ENCODE assay signal across 8 cellular contexts in the genomic region with DNA sequence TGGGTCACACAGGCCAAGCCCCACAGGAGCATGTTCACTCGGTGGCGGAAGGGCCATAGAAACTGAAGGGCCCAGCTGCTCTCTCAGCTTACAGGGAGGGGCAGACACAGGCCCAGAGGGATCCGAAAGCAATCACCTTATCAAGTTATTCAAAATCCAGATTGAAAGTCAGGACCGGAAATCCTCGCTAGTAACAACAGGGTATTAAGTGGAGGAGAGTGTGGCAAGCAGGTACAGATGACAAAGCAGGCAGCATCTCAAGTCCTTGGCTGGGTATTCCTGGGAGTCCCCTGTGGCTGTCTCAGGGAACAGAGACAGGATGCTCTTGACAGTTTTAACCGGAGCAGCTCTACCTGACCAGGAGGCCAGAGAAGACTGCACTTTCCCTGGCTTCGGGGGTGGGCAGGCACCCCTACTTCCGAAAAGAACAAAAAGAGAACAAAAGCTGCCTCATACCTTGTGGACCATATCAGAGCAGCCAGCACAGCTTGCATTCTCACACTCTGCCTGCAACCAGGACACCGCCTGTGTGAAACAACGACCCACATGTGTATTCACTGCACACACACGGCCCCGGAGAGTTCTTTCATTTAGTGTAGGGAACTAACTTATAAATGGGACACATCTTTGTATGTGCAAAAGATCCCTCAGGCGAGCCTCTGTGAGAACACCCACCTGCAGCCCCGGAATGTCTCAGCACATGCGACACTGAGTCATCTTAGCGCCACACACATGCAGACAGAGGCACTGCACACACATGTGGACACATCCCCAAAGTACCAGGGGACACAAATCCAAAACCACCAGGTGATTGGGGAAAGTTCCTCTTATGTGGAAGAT.
A peak's percentile ranks its signal among the peaks of the same experiment; 100 is the strongest.
DNase-seq lines count a peak whose midpoint lies in the region; ATAC-seq and TF ChIP-seq lines count a peak whose summit lies in the region.
"Had no signal": no experiment of that assay in that cellular context is flagged by ENCODE, and none has a peak within 500 bp of the region (broad histone marks: within the 10 kb centered on the region; RNA-seq: fewer than 3 reads in every experiment).

No MANE protein-coding gene starts in this region.

- no CpG with 5 or more reads among the region's 16 CpGs for WGBS in H9 (ENCODE audit: extremely low coverage, insufficient read length, low lambda C conversion rate)
- whole genome bisulfite sequencing in esophagus squamous epithelium, 2 donors, result 32 to 34% methylated on average over 13 to 14 of the region's 16 CpGs

- H3K4me2 ChIP-seq in H9 (ENCODE audit: insufficient read depth, insufficient read length, low read length), result no peak overlapping the region

- TF ChIP-seq CTCF in H9 (conservative IDR thresholded peaks at IDR 0.05) (no peak), esophagus squamous epithelium (IDR thresholded peaks at IDR 0.05) (peak in 2 of 6 experiments; percentile 4 to 14)

- H2BK5ac ChIP-seq in H9 (ENCODE audit: insufficient read length, low read length), result no peak overlapping the region

- H3K36me3 ChIP-seq in esophagus squamous epithelium, result no peaks in the 10 kb centered on the region

- no peak overlapping the region for H2BK12ac ChIP-seq in H9 (ENCODE audit: insufficient read length, low read depth, low read length)

- no peak overlapping the region for H3K18ac ChIP-seq in H9 (ENCODE audit: insufficient read length, low read depth, low read length)

- DNase-seq in H9 (no peak), NCI-H69 (lab: John Stamatoyannopoulos, UW) (peak; percentile 60), esophagus squamous epithelium (lab: John Stamatoyannopoulos, UW) (no peak), kidney tubule cell (ENCODE audit: low spot score) (no peak)
- no peak for DNase-seq in stimulated activated effector memory CD8-positive, alpha-beta T cell treated with anti-CD3 and anti-CD28 coated beads, Interleukin-12 subunit alpha, Interleukin-12 subunit beta, amount 100 ng/mL, for 72 hours (ENCODE audit: low spot score in 2 of 2)
- DNase-seq in effector CD4-positive, alpha-beta T cell, result no peak

- H3K79me2 ChIP-seq in H9 (ENCODE audit: insufficient read depth, low read length), result peaks cover 5% of the 10 kb centered on the region; the same call in 1 of the 2 replicates

- no peak overlapping the region for H3T11ph ChIP-seq in H9 (ENCODE audit: low read length)

- H3K36me3 Mint-ChIP-seq in H9 (ENCODE audit: insufficient read depth in 1 of 3, low read depth in 3 of 3), result no peaks in the 10 kb centered on the region
- peaks cover 5% of the 10 kb centered on the region for H3K36me3 Mint-ChIP-seq in stimulated activated effector memory CD8-positive, alpha-beta T cell treated with anti-CD3 and anti-CD28 coated beads, Interleukin-12 subunit alpha, Interleukin-12 subunit beta, amount 100 ng/mL, for 72 hours

- H2AK5ac ChIP-seq in H9 (ENCODE audit: insufficient read length, low read length), result no peak overlapping the region

- no peak overlapping the region for H3K4ac ChIP-seq in H9 (ENCODE audit: low read depth, low read length)

- H3K14ac ChIP-seq in H9 (ENCODE audit: insufficient read depth, low read length), result peak overlapping the region; percentile 11

- no peak overlapping the region for H4K5ac ChIP-seq in H9 (ENCODE audit: insufficient read length, low read depth, low read length)

- H3K9ac ChIP-seq in H9 (ENCODE audit: extremely low read depth, insufficient read length, low read length), result no peak overlapping the region

- no peaks in the 10 kb centered on the region for H3K9me3 ChIP-seq in H9 (ENCODE audit: control insufficient read depth, low read depth, low read length)
- no peaks in the 10 kb centered on the region for H3K9me3 ChIP-seq in esophagus squamous epithelium

- no peak overlapping the region for H2BK120ac ChIP-seq in H9 (ENCODE audit: low read depth, low read length, poor library complexity, severe bottlenecking)

- peak overlapping the region; percentile 40 to 92 (median 74); a peak in 4 of 7 replicates for H3K27ac Mint-ChIP-seq in H9
- peak overlapping the region; percentile 45 for H3K27ac Mint-ChIP-seq in stimulated activated effector memory CD8-positive, alpha-beta T cell treated with anti-CD3 and anti-CD28 coated beads, Interleukin-12 subunit alpha, Interleukin-12 subunit beta, amount 100 ng/mL, for 72 hours
- H3K27ac Mint-ChIP-seq: T-helper 1 cell treated with Interleukin-12 subunit alpha and Interleukin-12 subunit beta and Interleukin-4 antibody, amounts not matched to agents 30 μg/mL and 1 μg/mL, for 36 hours had no signal

- no peaks in the 10 kb centered on the region for H4K20me1 ChIP-seq in H9 (ENCODE audit: control insufficient read depth, insufficient read depth, insufficient read length)

- ATAC-seq in stimulated activated effector memory CD8-positive, alpha-beta T cell treated with anti-CD3 and anti-CD28 coated beads, Interleukin-12 subunit alpha, Interleukin-12 subunit beta, amount 100 ng/mL, for 72 hours, result no peak
- ATAC-seq in GM21528 (IDR thresholded peaks at IDR 0.05; ENCODE audit: low FRiP score, unreplicated experiment), result no peak

- H3K4me1 ChIP-seq in H9 (ENCODE audit: insufficient read depth, low read length) (peaks cover 11% of the 10 kb centered on the region; the same call in 1 of the 2 replicates), esophagus squamous epithelium (peaks cover 22 to 77% (median 30%) of the 10 kb centered on the region in 3 donors)

- H3K4me1 Mint-ChIP-seq in H9, result peaks cover 63 to 79% of the 10 kb centered on the region in 2 experiments
- H3K4me1 Mint-ChIP-seq in stimulated activated effector memory CD8-positive, alpha-beta T cell treated with anti-CD3 and anti-CD28 coated beads, Interleukin-12 subunit alpha, Interleukin-12 subunit beta, amount 100 ng/mL, for 72 hours, result peaks cover 46% of the 10 kb centered on the region

- H3K56ac ChIP-seq in H9 (ENCODE audit: insufficient read length, low read depth, low read length), result no peak overlapping the region

- H3K4me3 Mint-ChIP-seq in H9, result no peak overlapping the region
- H3K4me3 Mint-ChIP-seq in stimulated activated effector memory CD8-positive, alpha-beta T cell treated with anti-CD3 and anti-CD28 coated beads, Interleukin-12 subunit alpha, Interleukin-12 subunit beta, amount 100 ng/mL, for 72 hours, result no peak overlapping the region
- H3K4me3 Mint-ChIP-seq: T-helper 1 cell treated with Interleukin-12 subunit alpha and Interleukin-12 subunit beta and Interleukin-4 antibody, amounts not matched to agents 30 μg/mL and 1 μg/mL, for 36 hours had no signal

- no peak overlapping the region for H2AFZ ChIP-seq in H9 (ENCODE audit: low read length)

- no peaks in the 10 kb centered on the region for H3K23me2 ChIP-seq in H9 (ENCODE audit: insufficient read length, low read depth, low read length, poor library complexity, severe bottlenecking)

- H4K91ac ChIP-seq in H9 (ENCODE audit: insufficient read length, low read depth, low read length), result no peak overlapping the region

- H3K27me3 Mint-ChIP-seq in H9 (ENCODE audit: low read depth), result no peaks in the 10 kb centered on the region

- H4K8ac ChIP-seq in H9 (replicated peaks; ENCODE audit: insufficient read length, low read depth, low read length), result no peak overlapping the region

- H2BK15ac ChIP-seq in H9 (ENCODE audit: low read depth, low read length), result no peak overlapping the region

- H3K27ac ChIP-seq in H9 (ENCODE audit: insufficient read length, low read depth, low read length) (no peak overlapping the region), esophagus squamous epithelium (peak overlapping the region in 3 of 4 donors; percentile 49 to 73 (median 63))

- no peaks in the 10 kb centered on the region for H3K9me3 Mint-ChIP-seq in H9
- no peaks in the 10 kb centered on the region for H3K9me3 Mint-ChIP-seq in stimulated activated effector memory CD8-positive, alpha-beta T cell treated with anti-CD3 and anti-CD28 coated beads, Interleukin-12 subunit alpha, Interleukin-12 subunit beta, amount 100 ng/mL, for 72 hours
- H3K9me3 Mint-ChIP-seq: T-helper 1 cell treated with Interleukin-12 subunit alpha and Interleukin-12 subunit beta and Interleukin-4 antibody, amounts not matched to agents 30 μg/mL and 1 μg/mL, for 36 hours had no signal

- no peak overlapping the region for H2BK20ac ChIP-seq in H9 (ENCODE audit: low read depth, low read length, poor library complexity, severe bottlenecking)

- H3K4me3 ChIP-seq in esophagus squamous epithelium, result peak overlapping the region in 1 of 4 donors; percentile 1

- no peak for TF ChIP-seq POLR2A in esophagus squamous epithelium (IDR thresholded peaks at IDR 0.05)

- H3K79me1 ChIP-seq in H9 (ENCODE audit: insufficient read depth, low read depth, low read length, poor library complexity, severe bottlenecking), result peaks cover 11% of the 10 kb centered on the region

- no peak overlapping the region for H3K23ac ChIP-seq in H9 (ENCODE audit: insufficient read length, low read depth, low read length)

- intact Hi-C loops in esophagus squamous epithelium (cut with DNase I), result no loop called here

- H3K27me3 ChIP-seq in H9 (ENCODE audit: insufficient read depth, low read length) (no peaks in the 10 kb centered on the region), esophagus squamous epithelium (no peaks in the 10 kb centered on the region)
